In the genomic region with DNA sequence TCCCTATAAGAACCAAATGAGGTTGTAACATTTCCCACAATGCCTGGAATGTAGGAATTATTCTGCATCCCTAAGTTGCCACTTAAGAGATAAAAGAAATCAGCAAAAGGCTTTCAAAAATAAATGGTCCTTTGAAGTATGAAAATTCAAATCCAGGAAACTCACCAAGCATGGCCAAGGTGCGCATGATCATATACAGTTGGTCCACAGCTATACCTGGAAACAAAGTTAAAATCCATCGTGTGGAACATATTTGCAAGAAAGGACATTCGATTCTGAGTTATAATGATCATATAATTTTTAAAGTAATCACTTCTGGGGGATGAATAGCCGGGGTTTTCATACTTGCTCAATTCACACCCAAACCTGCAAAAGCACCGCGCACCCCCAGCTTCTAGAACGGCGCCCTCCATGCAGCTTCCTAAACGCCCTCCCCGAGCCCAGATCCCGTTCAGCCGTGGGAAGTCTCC, we compare ENCODE assay signal across 8 cellular contexts. TPM values are rescaled to one million over a fixed set of nuclear protein-coding genes. Genes with fewer than 3 reads are reported as not detected.
DNase-seq lines count a peak whose midpoint lies in the region; ATAC-seq, FAIRE-seq and TF ChIP-seq lines count a peak whose summit lies in the region.

No MANE protein-coding gene starts in this region.

- FAIRE-seq in HTR-8/SVneo (lab: Jason Lieb, UNC), result no peak

- H3K27me3 ChIP-seq in MM.1S (replicated peaks; ENCODE audit: insufficient read depth, low read length) (no peaks in the 10 kb centered on the region), dorsolateral prefrontal cortex (no peaks in the 10 kb centered on the region)

- H3K36me3 Mint-ChIP-seq in CD14-positive monocyte (peaks cover 23 to 27% of the 10 kb centered on the region in 2 donors), nephron (ENCODE audit: low read depth) (peaks cover 23% of the 10 kb centered on the region)

- peaks cover 41% of the 10 kb centered on the region for H3K79me2 ChIP-seq in MM.1S (ENCODE audit: low read length)

- H3K27ac ChIP-seq in MM.1S (ENCODE audit: low read length), result peak overlapping the region; percentile 37; the same call in 1 of the 2 replicates
- H3K27ac ChIP-seq in dorsolateral prefrontal cortex, result peak overlapping the region in 47 of 59 donors; percentile 2 to 93 (median 80)

- CTCF ChIA-PET in HEK293T (lab: Yijun Ruan, JAX), result no interaction called here

- POLR2A ChIA-PET in HEK293T (lab: Yijun Ruan, JAX), result interaction anchor here (0.5 to 2.2 kb wide), 2 partner anchors 10 to 1645 kb away, joined by 3 to 7 read pairs; no protein-coding TSS in a partner anchor

- peaks cover 5% of the 10 kb centered on the region for H3K4me1 ChIP-seq in MM.1S (ENCODE audit: low read length)

- H3K4me2 ChIP-seq in MM.1S (ENCODE audit: low read depth, low read length), result peak overlapping the region; percentile 87

- no peaks in the 10 kb centered on the region for H4K20me1 ChIP-seq in MM.1S (ENCODE audit: insufficient read depth, low read length)

- H3K4me3 ChIP-seq in MM.1S (ENCODE audit: low read length) (peak overlapping the region; percentile 87), dorsolateral prefrontal cortex (peak overlapping the region; percentile 54 to 92 (median 80))

- H3F3A ChIP-seq in MM.1S (ENCODE audit: insufficient read depth, low read length), result no peaks in the 10 kb centered on the region

- H3K27ac Mint-ChIP-seq in CD14-positive monocyte, result peak overlapping the region; percentile 60 to 92 (median 86)
- peak overlapping the region; percentile 75 to 92 (median 79) for H3K27ac Mint-ChIP-seq in nephron

- H3K4me3 Mint-ChIP-seq in CD14-positive monocyte (peak overlapping the region; percentile 81 to 91), nephron (peak overlapping the region; percentile 89 to 95 (median 93))

- H3K9me3 Mint-ChIP-seq in CD14-positive monocyte, result no peaks in the 10 kb centered on the region
- no peaks in the 10 kb centered on the region for H3K9me3 Mint-ChIP-seq in nephron

- DNase-seq in CD14-positive monocyte (ENCODE audit: low spot score), result no peak
- no peak for DNase-seq in MM.1S
- no peak for DNase-seq in dorsolateral prefrontal cortex
- DNase-seq in HEK293T (ENCODE audit: extremely low spot score), result no peak
- no peak for DNase-seq in HTR-8/SVneo (ENCODE audit: insufficient read length, low spot score)
- DNase-seq in central memory CD4-positive, alpha-beta T cell, result no peak

- H3K4me1 Mint-ChIP-seq in CD14-positive monocyte, result peaks cover 51% of the 10 kb centered on the region
- H3K4me1 Mint-ChIP-seq in nephron, result peaks cover 27% of the 10 kb centered on the region

- no peak for ATAC-seq in HG02678 (IDR thresholded peaks at IDR 0.05; ENCODE audit: unreplicated experiment)

- H3K27me3 Mint-ChIP-seq in CD14-positive monocyte (ENCODE audit: low read depth in 3 of 3) (no peaks in the 10 kb centered on the region), nephron (ENCODE audit: low read depth) (no peaks in the 10 kb centered on the region)

- intact Hi-C loops in CD14-positive monocyte (cut with micrococcal nuclease) (no loop called here), dorsolateral prefrontal cortex (cut with DNase I) (no loop called here)

- H3K9me3 ChIP-seq in MM.1S (replicated peaks; ENCODE audit: insufficient read depth, low read length), result no peaks in the 10 kb centered on the region

- H2AFZ ChIP-seq in MM.1S (ENCODE audit: low read length), result peak overlapping the region; percentile 81

- H3K9ac ChIP-seq in MM.1S (ENCODE audit: low read length), result peak overlapping the region; percentile 77

- no peaks in the 10 kb centered on the region for H3K9me2 ChIP-seq in MM.1S (replicated peaks; ENCODE audit: insufficient read depth, low read length)

- H3K36me3 ChIP-seq in MM.1S (replicated peaks; ENCODE audit: insufficient read depth, low read length), result 0 out of 2 replicates have a peak, but pooled peaks cover 2% of the 10 kb centered on the region

- TF ChIP-seq CTCF in CD14-positive monocyte (IDR thresholded peaks at IDR 0.05) (no peak), MM.1S (IDR thresholded peaks at IDR 0.05; ENCODE audit: low read length) (no peak), dorsolateral prefrontal cortex (IDR thresholded peaks at IDR 0.05 in 54 of 56, conservative IDR thresholded peaks at IDR 0.05 in 2 of 56; ENCODE audit: low read depth in 1 of 56, partially characterized antibody in 56 of 56) (no peak), nephron (IDR thresholded peaks at IDR 0.05; ENCODE audit: unreplicated experiment in 3 of 3) (no peak)

TF ChIP-seq in HEK293T, 16 proteins besides CTCF, POLR2A, EP300 and RAD21:
- TF ChIP-seq ELF4 (IDR thresholded peaks at IDR 0.05) (no peak), BHLHE40 (IDR thresholded peaks at IDR 0.05; ENCODE audit: borderline replicate concordance) (no peak), SP1 (IDR thresholded peaks at IDR 0.05) (no peak), HDGF (IDR thresholded peaks at IDR 0.05; ENCODE audit: borderline replicate concordance) (no peak), L3MBTL2 (conservative IDR thresholded peaks at IDR 0.05) (no peak), CTBP1 (IDR thresholded peaks at IDR 0.05; ENCODE audit: borderline replicate concordance) (no peak), LEF1 (IDR thresholded peaks at IDR 0.05; ENCODE audit: borderline replicate concordance) (no peak), FOXK2 (IDR thresholded peaks at IDR 0.05) (no peak), NFRKB (IDR thresholded peaks at IDR 0.05) (no peak), FOXM1 (IDR thresholded peaks at IDR 0.05; ENCODE audit: borderline replicate concordance) (no peak), ZNF384 (IDR thresholded peaks at IDR 0.05) (no peak), FOXA1 (IDR thresholded peaks at IDR 0.05) (no peak), ARNT (IDR thresholded peaks at IDR 0.05) (no peak), TARDBP (IDR thresholded peaks at IDR 0.05) (no peak), SUZ12 (IDR thresholded peaks at IDR 0.05) (no peak)
- TF ChIP-seq, protein P1, sequence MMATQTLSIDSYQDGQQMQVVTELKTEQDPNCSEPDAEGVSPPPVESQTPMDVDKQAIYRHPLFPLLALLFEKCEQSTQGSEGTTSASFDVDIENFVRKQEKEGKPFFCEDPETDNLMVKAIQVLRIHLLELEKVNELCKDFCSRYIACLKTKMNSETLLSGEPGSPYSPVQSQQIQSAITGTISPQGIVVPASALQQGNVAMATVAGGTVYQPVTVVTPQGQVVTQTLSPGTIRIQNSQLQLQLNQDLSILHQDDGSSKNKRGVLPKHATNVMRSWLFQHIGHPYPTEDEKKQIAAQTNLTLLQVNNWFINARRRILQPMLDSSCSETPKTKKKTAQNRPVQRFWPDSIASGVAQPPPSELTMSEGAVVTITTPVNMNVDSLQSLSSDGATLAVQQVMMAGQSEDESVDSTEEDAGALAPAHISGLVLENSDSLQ (IDR thresholded peaks at IDR 0.05), result no peak

RNA-seq across cellular contexts. Expression of a gene that starts 0.5 kb away (rescaled TPM):
- polyA plus RNA-seq in CD14-positive monocyte, result 100 to 1,000 TPM; 130 to 227 TPM
- total RNA-seq in dorsolateral prefrontal cortex, result 10 to 100 TPM; 36.3 to 70.5 (median 53.2) TPM

RNA-seq across cellular contexts. Expression of a gene that starts 8.1 kb away (rescaled TPM):
- 10 to 100 TPM in 1 of 2 donors, 1 to 10 TPM in 1; 8.4 to 11.8 TPM for polyA plus RNA-seq in CD14-positive monocyte
- 10 to 100 TPM; 10.1 to 22.6 (median 16.2) TPM for total RNA-seq in dorsolateral prefrontal cortex
